In the genomic region with DNA sequence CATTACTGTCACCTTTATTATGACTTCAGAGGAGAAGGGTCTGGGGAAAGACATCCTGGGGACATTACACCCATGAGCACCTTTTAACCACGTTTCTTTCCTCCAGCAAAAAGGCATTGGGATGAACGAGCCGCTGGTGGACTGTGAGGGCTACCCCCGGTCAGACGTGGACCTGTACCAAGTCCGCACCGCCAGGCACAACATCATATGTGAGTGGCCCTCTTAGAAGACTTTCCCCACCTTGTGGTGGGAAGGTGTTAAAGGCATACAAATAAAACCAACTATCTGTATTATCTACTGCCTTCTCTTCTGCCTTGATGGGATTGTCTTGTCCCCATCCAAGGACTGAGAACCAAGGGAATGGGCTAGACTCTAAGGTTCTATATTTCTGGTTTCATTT, we compare ENCODE assay signal across 8 cellular contexts. TPM values are rescaled to one million over a fixed set of nuclear protein-coding genes. Genes with fewer than 3 reads are reported as not detected.
DNase-seq lines count a peak whose midpoint lies in the region; ATAC-seq, FAIRE-seq and TF ChIP-seq lines count a peak whose summit lies in the region.
"Had no signal": no experiment of that assay in that cellular context is flagged by ENCODE, and none has a peak within 500 bp of the region (broad histone marks: within the 10 kb centered on the region; RNA-seq: fewer than 3 reads in every experiment).

No MANE protein-coding gene starts in this region.

- peaks cover 0 to 7% of the 10 kb centered on the region in 2 donors for H3K4me1 ChIP-seq in aorta (ENCODE audit: control insufficient read depth in 1 of 2, insufficient read depth in 2 of 2, low read length in 2 of 2)

- no peaks in the 10 kb centered on the region for H3K9me3 ChIP-seq in aorta (ENCODE audit: control insufficient read depth, low read length)

- intact Hi-C loops in aorta (cut with DNase I), result loop anchor here (10.0 kb wide), 2 partner anchors 180 to 200 kb away; a partner anchor contains a TSS

- ATAC-seq in aorta (ENCODE audit: low FRiP score) (no peak), HG02973 (IDR thresholded peaks at IDR 0.05; ENCODE audit: unreplicated experiment) (no peak)

- H3K36me3 ChIP-seq in bronchial epithelial cell (ENCODE audit: control insufficient read depth, insufficient read depth, low read length), result peaks cover 17% of the 10 kb centered on the region
- peaks cover 7% of the 10 kb centered on the region in 2 donors for H3K36me3 ChIP-seq in aorta (ENCODE audit: control insufficient read depth in 1 of 2, insufficient read depth in 2 of 2, low read length in 1 of 2)

- DNase-seq in EH (ENCODE audit: low read depth), result peak; percentile 48
- DNase-seq in LNCaP clone FGC (ENCODE audit: low read depth), result no peak
- DNase-seq in bronchial epithelial cell (ENCODE audit: low read depth), result no peak
- peak; percentile 33 for DNase-seq in nephron progenitor cell
- DNase-seq in aorta, result no peak
- no peak for DNase-seq in endothelial cell (ENCODE audit: low spot score)
- DNase-seq: naive B cell had no signal

- 26 to 35% methylated on average over 7 of the region's 7 CpGs for WGBS in aorta, 2 donors

- peaks cover 27% of the 10 kb centered on the region for H3K4me1 Mint-ChIP-seq in nephron progenitor cell
- peaks cover 1% of the 10 kb centered on the region for H3K4me1 Mint-ChIP-seq in endothelial cell (ENCODE audit: unreplicated experiment)

- no peak for FAIRE-seq in bronchial epithelial cell (lab: Jason Lieb, UNC)

- H3K36me3 Mint-ChIP-seq in nephron progenitor cell (ENCODE audit: low read depth) (peaks cover 27% of the 10 kb centered on the region), endothelial cell (ENCODE audit: low read depth, unreplicated experiment) (peaks cover 17% of the 10 kb centered on the region)

- no peak overlapping the region for H3K27ac ChIP-seq in aorta (ENCODE audit: low read depth in 1 of 2, low read length in 2 of 2)

- no peaks in the 10 kb centered on the region for H3K9me3 Mint-ChIP-seq in nephron progenitor cell
- no peaks in the 10 kb centered on the region for H3K9me3 Mint-ChIP-seq in endothelial cell (ENCODE audit: unreplicated experiment)
- H3K9me3 Mint-ChIP-seq: naive B cell had no signal

- H3K27me3 ChIP-seq in bronchial epithelial cell (ENCODE audit: control insufficient read depth, insufficient read depth, low read length) (no peaks in the 10 kb centered on the region), aorta (ENCODE audit: control insufficient read depth in 1 of 2, insufficient read depth in 2 of 2, low read length in 1 of 2) (no peaks in the 10 kb centered on the region)

- no peak overlapping the region for H3K27ac Mint-ChIP-seq in nephron progenitor cell
- no peak overlapping the region for H3K27ac Mint-ChIP-seq in endothelial cell (ENCODE audit: unreplicated experiment)

- TF ChIP-seq CTCF in LNCaP clone FGC (IDR thresholded peaks at IDR 0.05; ENCODE audit: control insufficient read depth, extremely low read depth, insufficient read depth), result peak; percentile 29; the same call in 1 of the 2 replicates
- TF ChIP-seq CTCF in bronchial epithelial cell (IDR thresholded peaks at IDR 0.05; ENCODE audit: insufficient read depth, low read length, severe bottlenecking), result peak; percentile 26
- TF ChIP-seq CTCF in nephron progenitor cell (IDR thresholded peaks at IDR 0.05), result peak; percentile 40
- no peak for TF ChIP-seq CTCF in endothelial cell (IDR thresholded peaks at IDR 0.05; ENCODE audit: unreplicated experiment)

- H3K27me3 Mint-ChIP-seq in nephron progenitor cell (ENCODE audit: low read depth, poor library complexity) (no peaks in the 10 kb centered on the region), endothelial cell (ENCODE audit: unreplicated experiment) (no peaks in the 10 kb centered on the region)
- H3K27me3 Mint-ChIP-seq: naive B cell had no signal

- H3K4me3 Mint-ChIP-seq in nephron progenitor cell (no peak overlapping the region), endothelial cell (ENCODE audit: unreplicated experiment) (no peak overlapping the region)

- H3K4me3 ChIP-seq in LNCaP clone FGC (ENCODE audit: low read depth, low read length) (no peak overlapping the region), bronchial epithelial cell (ENCODE audit: low read depth, low read length) (no peak overlapping the region), aorta (ENCODE audit: low read length in 2 of 2) (no peak overlapping the region)

RNA-seq across cellular contexts. Expression of a gene that starts 6.0 kb away (rescaled TPM):
- 85.3 and 126 TPM in 2 replicates for total RNA-seq in bronchial epithelial cell
- 10 to 100 TPM; 37.2 to 42.3 TPM for total RNA-seq in aorta
- 10 to 100 TPM; 39.4 to 81.8 TPM for polyA plus RNA-seq in aorta
- 34.0 TPM for total RNA-seq in endothelial cell (ENCODE audit: unreplicated experiment)

RNA-seq across cellular contexts. Expression of a gene that starts 23.8 kb away (rescaled TPM):
- total RNA-seq in bronchial epithelial cell, result 13.7 and 13.8 TPM in 2 replicates
- total RNA-seq in aorta, result 1 to 10 TPM; 2.8 to 3.9 TPM
- 1 to 10 TPM in 1 of 2 donors, under 1 TPM in 1; 0.88 to 1.6 TPM for polyA plus RNA-seq in aorta
- 0.80 TPM for total RNA-seq in endothelial cell (ENCODE audit: unreplicated experiment)

RNA-seq across cellular contexts. Expression of a gene that starts 36.0 kb away (rescaled TPM):
- total RNA-seq in bronchial epithelial cell (0.79 TPM in 1 of 2 replicates, not detected in the other), aorta (1 to 10 TPM; 3.1 to 5.2 TPM), endothelial cell (ENCODE audit: unreplicated experiment) (not detected)
- polyA plus RNA-seq in aorta, result 10 to 100 TPM in 1 of 2 donors, 1 to 10 TPM in 1; 6.6 to 14.4 TPM

Comparison
In these comparisons a context has a peak if more than half of its experiments do, and no peak if none do; other contexts are left out.
1. DNase-seq: peak in EH (single experiment) and nephron progenitor cell (single experiment); none in LNCaP clone FGC (single experiment), bronchial epithelial cell (single experiment), aorta (0 of 2) and endothelial cell (single experiment).